In genomic region chr1:212615092-212615470, GRCh38 we compare ENCODE assay signal across 1 cellular context.
TF ChIP-seq lines count a peak whose summit lies in the region.

No MANE protein-coding gene starts in this region.

TF ChIP-seq in H1, 55 proteins besides CTCF, POLR2A, EP300 and RAD21:
- TF ChIP-seq BRCA1 (IDR thresholded peaks at IDR 0.05; ENCODE audit: low read depth, low read length) (no peak), USF2 (IDR thresholded peaks at IDR 0.05; ENCODE audit: low read length) (peak; percentile 36; the same call in 1 of the 2 replicates)
